16 cellular contexts compared by ENCODE assay signal in the genomic region with DNA sequence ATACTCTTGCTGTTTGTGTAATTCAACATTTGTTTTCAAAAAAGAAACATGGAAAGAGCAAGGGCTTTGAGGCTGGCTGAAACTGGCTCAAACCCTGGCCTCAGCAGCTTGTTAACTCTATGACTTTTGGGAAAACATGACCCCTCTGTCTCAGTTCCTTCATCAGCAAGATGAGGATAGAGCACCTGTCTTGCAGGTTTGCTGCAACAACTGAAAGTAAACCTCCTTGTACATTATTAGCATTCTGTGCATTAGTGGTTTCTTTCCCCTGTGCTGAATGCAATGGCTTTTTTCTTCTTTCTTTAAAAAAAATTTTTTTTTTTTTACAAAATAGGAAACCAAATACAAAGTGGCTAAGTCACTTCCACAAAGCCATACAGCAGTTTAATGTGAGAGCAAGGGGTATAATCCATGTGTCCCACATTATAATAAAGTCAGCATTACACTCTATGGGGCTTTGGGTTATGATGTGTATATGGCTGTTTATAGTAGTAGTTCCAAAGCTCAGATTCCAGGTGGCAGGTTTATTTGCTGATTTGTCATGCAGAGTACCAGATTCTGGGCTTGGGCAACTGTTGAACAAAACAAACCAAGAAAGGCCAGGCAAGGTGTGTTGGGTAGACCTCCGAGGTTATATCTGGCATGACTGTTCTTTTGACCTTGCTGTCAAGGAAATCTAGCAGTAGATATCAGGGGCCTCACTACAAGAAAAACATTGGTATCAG.
"Had no signal": no experiment of that assay in that cellular context is flagged by ENCODE, and none has a peak within 500 bp of the region (broad histone marks: within the 10 kb centered on the region; RNA-seq: fewer than 3 reads in every experiment).

No MANE protein-coding gene starts in this region.

- H3K36me3 Mint-ChIP-seq: stimulated activated naive B cell treated with anti-CD40 and anti-IgM and Interleukin-4, amounts not matched to agents 10 μg/mL and 1 μg/mL and 100 μg/mL, for 72 hours had no signal

- H3K9me3 ChIP-seq: adrenal gland, upper lobe of left lung had no signal

- H3K27me3 Mint-ChIP-seq: activated B cell treated with CpG ODN at 0.5 μM for 24 hours; activated CD4-positive, alpha-beta T cell treated with anti-CD3 and anti-CD28 coated beads, Interleukin-2, amount 10 ng/mL, durations not matched to agents 24 days and 14 days; dendritic cell treated with granulocyte-macrophage colony-stimulating factor and Interleukin-4, amounts not matched to agents 40 ng/mL and 50 ng/mL, for 4 days; effector memory CD8-positive, alpha-beta T cell had no signal

- DNase-seq: activated B cell treated with CpG ODN at 0.5 μM for 24 hours; activated CD4-positive, alpha-beta T cell treated with anti-CD3 and anti-CD28 coated beads, Interleukin-2, amount 10 ng/mL, durations not matched to agents 24 days and 14 days; activated CD8-positive, alpha-beta memory T cell treated with anti-CD3 and anti-CD28 coated beads for 24 hours; activated naive CD4-positive, alpha-beta T cell treated with anti-CD3 and anti-CD28 coated beads, Interleukin-2, amount 50 U/mL, for 16 hours; adrenal gland; central memory CD4-positive, alpha-beta T cell; effector memory CD8-positive, alpha-beta T cell; hypothalamus; left cardiac atrium; stimulated activated CD4-positive, alpha-beta T cell treated with anti-CD3 and anti-CD28 coated beads, Interleukin-2, amount 100 ng/mL, for 24 hours; stimulated activated naive B cell treated with anti-CD40 and anti-IgM and Interleukin-4, amounts not matched to agents 10 μg/mL and 1 μg/mL and 100 μg/mL, for 72 hours; upper lobe of left lung had no signal

- H3K27ac ChIP-seq: adrenal gland, upper lobe of left lung had no signal

- H3K9me3 Mint-ChIP-seq: activated B cell treated with CpG ODN at 0.5 μM for 24 hours; activated CD4-positive, alpha-beta T cell treated with anti-CD3 and anti-CD28 coated beads, Interleukin-2, amount 10 ng/mL, durations not matched to agents 24 days and 14 days; activated T-helper 2 cell treated with anti-CD3 and anti-CD28 coated beads, Interferon-gamma antibody, Interleukin-2, Interleukin-4, amounts not matched to agents 10 μg/mL and 5 μg/mL and 100 μg/mL, durations not matched to agents 14 hours and 24 hours and 36 hours; dendritic cell treated with granulocyte-macrophage colony-stimulating factor and Interleukin-4, amounts not matched to agents 40 ng/mL and 50 ng/mL, for 4 days; effector memory CD8-positive, alpha-beta T cell; stimulated activated naive B cell treated with anti-CD40 and anti-IgM and Interleukin-4, amounts not matched to agents 10 μg/mL and 1 μg/mL and 100 μg/mL, for 72 hours; T-helper 1 cell treated with Interleukin-12 subunit alpha and Interleukin-12 subunit beta and Interleukin-4 antibody, amounts not matched to agents 30 μg/mL and 1 μg/mL, for 36 hours had no signal

- H3K27ac Mint-ChIP-seq: activated B cell treated with CpG ODN at 0.5 μM for 24 hours; activated CD4-positive, alpha-beta T cell treated with anti-CD3 and anti-CD28 coated beads, Interleukin-2, amount 10 ng/mL, durations not matched to agents 24 days and 14 days; activated T-helper 2 cell treated with anti-CD3 and anti-CD28 coated beads, Interferon-gamma antibody, Interleukin-2, Interleukin-4, amounts not matched to agents 10 μg/mL and 5 μg/mL and 100 μg/mL, durations not matched to agents 14 hours and 24 hours and 36 hours; dendritic cell treated with granulocyte-macrophage colony-stimulating factor and Interleukin-4, amounts not matched to agents 40 ng/mL and 50 ng/mL, for 4 days; stimulated activated naive B cell treated with anti-CD40 and anti-IgM and Interleukin-4, amounts not matched to agents 10 μg/mL and 1 μg/mL and 100 μg/mL, for 72 hours; T-helper 1 cell treated with Interleukin-12 subunit alpha and Interleukin-12 subunit beta and Interleukin-4 antibody, amounts not matched to agents 30 μg/mL and 1 μg/mL, for 36 hours had no signal

- ATAC-seq: effector memory CD8-positive, alpha-beta T cell; left cardiac atrium; sciatic nerve; stimulated activated naive B cell treated with anti-CD40 and anti-IgM and Interleukin-4, amounts not matched to agents 10 μg/mL and 1 μg/mL and 100 μg/mL, for 72 hours had no signal

- H3K36me3 ChIP-seq: adrenal gland, upper lobe of left lung had no signal

- H3K4me3 Mint-ChIP-seq: activated B cell treated with CpG ODN at 0.5 μM for 24 hours; activated CD4-positive, alpha-beta T cell treated with anti-CD3 and anti-CD28 coated beads, Interleukin-2, amount 10 ng/mL, durations not matched to agents 24 days and 14 days; dendritic cell treated with granulocyte-macrophage colony-stimulating factor and Interleukin-4, amounts not matched to agents 40 ng/mL and 50 ng/mL, for 4 days; stimulated activated naive B cell treated with anti-CD40 and anti-IgM and Interleukin-4, amounts not matched to agents 10 μg/mL and 1 μg/mL and 100 μg/mL, for 72 hours; T-helper 1 cell treated with Interleukin-12 subunit alpha and Interleukin-12 subunit beta and Interleukin-4 antibody, amounts not matched to agents 30 μg/mL and 1 μg/mL, for 36 hours had no signal

- H3K27me3 ChIP-seq: adrenal gland, upper lobe of left lung had no signal

- H3K4me3 ChIP-seq: adrenal gland, upper lobe of left lung had no signal
